10 cellular contexts compared by ENCODE assay signal in the genomic region with DNA sequence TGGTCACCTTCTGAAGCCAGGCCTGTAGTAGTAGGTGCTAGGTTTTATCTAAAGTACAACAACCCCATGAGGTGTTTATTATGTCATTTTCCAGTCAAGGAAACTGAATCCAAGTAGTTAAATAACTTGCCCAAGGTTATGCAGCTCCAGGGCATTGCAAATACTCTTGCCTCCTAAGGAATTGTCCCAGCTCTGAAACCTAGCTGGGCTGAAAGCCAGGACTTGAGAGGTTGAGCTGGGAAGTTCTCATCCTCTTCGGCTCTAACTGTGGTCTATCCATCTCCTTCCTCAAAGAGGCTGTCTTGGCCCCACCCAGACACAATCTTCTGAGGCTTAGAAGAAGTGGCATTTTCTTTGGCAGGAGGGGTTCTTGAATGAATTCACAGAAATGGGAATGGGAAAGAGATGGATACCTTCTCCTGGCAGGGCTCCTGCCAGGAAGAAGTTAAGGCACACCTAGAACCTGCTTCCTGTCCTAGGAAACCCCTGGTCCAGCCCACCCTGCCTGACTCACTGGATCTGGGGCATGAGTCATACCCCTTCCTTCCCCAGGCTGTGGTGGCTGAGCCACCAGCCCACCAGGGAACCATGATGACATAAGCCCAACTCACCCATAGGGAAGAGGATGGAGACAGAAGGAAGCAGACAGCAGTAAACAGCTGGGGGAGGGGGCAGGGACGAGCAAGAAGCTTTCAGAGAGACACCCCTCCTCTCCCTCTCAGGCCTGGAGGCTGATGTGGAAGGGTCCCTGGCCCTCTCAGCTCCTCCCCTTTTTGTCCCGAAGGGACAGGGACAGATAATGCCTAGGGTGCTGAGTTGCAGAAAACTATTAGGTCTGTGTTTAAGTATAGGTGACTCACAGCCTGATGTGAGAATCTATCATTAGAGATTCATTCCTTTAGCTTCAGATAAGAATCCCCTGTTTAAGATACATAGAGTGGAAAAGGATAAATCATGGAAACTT. TPM values are rescaled to one million over a fixed set of nuclear protein-coding genes. Genes with fewer than 3 reads are reported as not detected.
DNase-seq lines count a peak whose midpoint lies in the region; ATAC-seq, FAIRE-seq and TF ChIP-seq lines count a peak whose summit lies in the region.
"Had no signal": no experiment of that assay in that cellular context is flagged by ENCODE, and none has a peak within 500 bp of the region (broad histone marks: within the 10 kb centered on the region; RNA-seq: fewer than 3 reads in every experiment).

No MANE protein-coding gene starts in this region.

- peak overlapping the region; percentile 87 for H3K27ac ChIP-seq in endothelial cell of umbilical vein (ENCODE audit: insufficient read depth, low read depth, low read length)
- H3K27ac ChIP-seq: HL-60 had no signal

- ATAC-seq in activated CD4-positive, CD25-positive, alpha-beta regulatory T cell treated with anti-CD3 and anti-CD28 coated beads, Interleukin-2, amount 50 U/mL, for 24 hours = peak; percentile 57 to 69
- ATAC-seq in HG02798 (IDR thresholded peaks at IDR 0.05; ENCODE audit: poor library complexity, unreplicated experiment) (no peak), GM21423 (IDR thresholded peaks at IDR 0.05; ENCODE audit: unreplicated experiment) (no peak)

- TF ChIP-seq CTCF in endothelial cell of umbilical vein (IDR thresholded peaks at IDR 0.05; ENCODE audit: extremely low read depth in 1 of 2, insufficient read depth in 1 of 2, low read depth in 1 of 2, low read length in 2 of 2) = no peak

- peak overlapping the region; percentile 66 for H3K4me2 ChIP-seq in endothelial cell of umbilical vein (ENCODE audit: insufficient read depth, low read length)

- dilution Hi-C loops in endothelial cell of umbilical vein (cut with MboI; ENCODE audit: extremely low pct_ligation_motif_present, low sequenced_read_pairs) = no loop called here

- H3K9me1 ChIP-seq in endothelial cell of umbilical vein (replicated peaks; ENCODE audit: control insufficient read depth, extremely low read depth, insufficient read depth, low read length) = no peaks in the 10 kb centered on the region

- no peaks in the 10 kb centered on the region for H3K27me3 ChIP-seq in endothelial cell of umbilical vein (ENCODE audit: control insufficient read depth in 2 of 2, insufficient read depth in 2 of 2, low read length in 2 of 2)

- peak; percentile 52 for TF ChIP-seq POLR2A in endothelial cell of umbilical vein (IDR thresholded peaks at IDR 0.05; ENCODE audit: low read depth, low read length)

- H3K9me3 ChIP-seq in endothelial cell of umbilical vein (replicated peaks; ENCODE audit: control insufficient read depth, insufficient read depth, low read length) = no peaks in the 10 kb centered on the region

- H3K4me1 ChIP-seq in endothelial cell of umbilical vein (ENCODE audit: control insufficient read depth, extremely low read depth, insufficient read depth, low read length) = peaks cover 27% of the 10 kb centered on the region

- CTCF ChIA-PET in endothelial cell of umbilical vein (lab: Charles Lee) = interaction anchor here (0.9 to 2.1 kb wide), 6 partner anchors 11 to 157 kb away, joined by 3 to 12 read pairs (median 4); a partner anchor contains a TSS

- no peaks in the 10 kb centered on the region for H3K79me2 ChIP-seq in endothelial cell of umbilical vein (ENCODE audit: control insufficient read depth, insufficient read depth, low read length)

- POLR2A ChIA-PET in endothelial cell of umbilical vein (lab: Charles Lee) = no interaction called here

- H4K20me1 ChIP-seq in endothelial cell of umbilical vein (replicated peaks; ENCODE audit: control insufficient read depth, extremely low read depth, insufficient read depth, low read length) = no peaks in the 10 kb centered on the region

- peak overlapping the region; percentile 32 for H2AFZ ChIP-seq in endothelial cell of umbilical vein (ENCODE audit: low read depth, low read length)

- no peak overlapping the region for H3K9ac ChIP-seq in endothelial cell of umbilical vein (replicated peaks; ENCODE audit: extremely low read depth, insufficient read depth, low read length)

- TSS peak; percentile 95 for BruUV-seq in endothelial cell of umbilical vein (replicated peaks; lab: Mats Ljungman, UMichigan)

- H3K36me3 ChIP-seq in endothelial cell of umbilical vein (ENCODE audit: control insufficient read depth in 2 of 2, extremely low read depth in 1 of 2, insufficient read depth in 2 of 2, low read length in 2 of 2) = no peaks in the 10 kb centered on the region

- FAIRE-seq in endothelial cell of umbilical vein (lab: Jason Lieb, UNC) = peak; percentile 98

- DNase-seq in activated CD4-positive, CD25-positive, alpha-beta regulatory T cell (lab: John Stamatoyannopoulos, UW) = no peak
- DNase-seq in SIG-M5 (lab: John Stamatoyannopoulos, UW) = peak; percentile 10
- peak; percentile 87 for DNase-seq in endothelial cell of umbilical vein (ENCODE audit: low read depth, low spot score)
- DNase-seq in stimulated activated CD8-positive, alpha-beta memory T cell treated with anti-CD3 and anti-CD28 coated beads, Interleukin-12 subunit alpha, Interleukin-12 subunit beta, amount 100 ng/mL, for 24 hours (ENCODE audit: extremely low read depth) = peak; percentile 11
- DNase-seq in NCI-H2081 (lab: John Stamatoyannopoulos, UW) = no peak
- DNase-seq: CD4-positive, alpha-beta memory T cell had no signal

- intact Hi-C loops in endothelial cell of umbilical vein (cut with micrococcal nuclease) = loop anchor here (1.0 to 2.0 kb wide), 3 partner anchors 18 to 173 kb away; a partner anchor contains a TSS

- no peak overlapping the region for H3K4me3 ChIP-seq in endothelial cell of umbilical vein (replicated peaks in 1 of 3; ENCODE audit: insufficient read depth in 1 of 3, low read depth in 1 of 3, low read length in 3 of 3)

TF ChIP-seq in endothelial cell of umbilical vein, 7 proteins besides CTCF, POLR2A, EP300 and RAD21:
- TF ChIP-seq POLR2AphosphoS5 (IDR thresholded peaks at IDR 0.05; ENCODE audit: insufficient read depth, low read depth, low read length) = peak; percentile 93
- peak; percentile 94 for TF ChIP-seq JUN (IDR thresholded peaks at IDR 0.05; ENCODE audit: borderline replicate concordance, insufficient read depth, insufficient read length, low read depth)
- TF ChIP-seq MYC (IDR thresholded peaks at IDR 0.05; ENCODE audit: low read depth, low read length) = peak; percentile 22
- TF ChIP-seq EZH2 (IDR thresholded peaks at IDR 0.05; ENCODE audit: borderline replicate concordance, low read depth, low read length, severe bottlenecking) = no peak
- TF ChIP-seq GATA2 (IDR thresholded peaks at IDR 0.05; ENCODE audit: insufficient read depth, insufficient read length, low read depth, low read length) = peak; percentile 78
- peak; percentile 100 for TF ChIP-seq FOS (IDR thresholded peaks at IDR 0.05; ENCODE audit: borderline replicate concordance, insufficient read depth, low read length)
- TF ChIP-seq, protein P1, sequence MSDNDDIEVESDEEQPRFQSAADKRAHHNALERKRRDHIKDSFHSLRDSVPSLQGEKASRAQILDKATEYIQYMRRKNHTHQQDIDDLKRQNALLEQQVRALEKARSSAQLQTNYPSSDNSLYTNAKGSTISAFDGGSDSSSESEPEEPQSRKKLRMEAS (IDR thresholded peaks at IDR 0.05; ENCODE audit: insufficient read depth, insufficient read length) = no peak

RNA-seq across cellular contexts. Expression of a gene that starts 2.1 kb away (rescaled TPM):
- 3.8 and 4.7 TPM in 2 replicates for total RNA-seq in endothelial cell of umbilical vein
- polyA plus RNA-seq in endothelial cell of umbilical vein = 0.84 and 1.4 TPM in 2 replicates
- 2.0 and 3.0 TPM in 2 replicates for polyA plus RNA-seq in endothelial cell of umbilical vein (2011; cell fraction: cytosol; rRNA removed)
- polyA plus RNA-seq in endothelial cell of umbilical vein (2011; cell fraction: nucleus; rRNA removed) = 1.1 and 2.1 TPM in 2 replicates
- 3.8 and 8.1 TPM in 2 replicates for polyA plus RNA-seq in endothelial cell of umbilical vein (2012)
- 0.34 and 0.83 TPM in 2 replicates for polyA minus RNA-seq in endothelial cell of umbilical vein
- 15.7 TPM for polyA minus RNA-seq in endothelial cell of umbilical vein (2011; cell fraction: cytosol; rRNA and poly(A)+ RNA removed)
- polyA minus RNA-seq in endothelial cell of umbilical vein (2011; cell fraction: nucleus; rRNA and poly(A)+ RNA removed) = 0.29 and 1.7 TPM in 2 replicates

RNA-seq across cellular contexts. Expression of a gene that starts 54.0 kb away (rescaled TPM):
- total RNA-seq in endothelial cell of umbilical vein = 130 and 135 TPM in 2 replicates
- polyA plus RNA-seq in endothelial cell of umbilical vein = 20.2 and 36.8 TPM in 2 replicates
- 64.9 and 85.2 TPM in 2 replicates for polyA plus RNA-seq in endothelial cell of umbilical vein (2011; cell fraction: cytosol; rRNA removed)
- 31.1 and 55.5 TPM in 2 replicates for polyA plus RNA-seq in endothelial cell of umbilical vein (2011; cell fraction: nucleus; rRNA removed)
- polyA plus RNA-seq in endothelial cell of umbilical vein (2012) = 161 and 284 TPM in 2 replicates
- 86.2 and 99.6 TPM in 2 replicates for polyA minus RNA-seq in endothelial cell of umbilical vein
- polyA minus RNA-seq in endothelial cell of umbilical vein (2011; cell fraction: cytosol; rRNA and poly(A)+ RNA removed) = 125 TPM
- 12.5 and 21.0 TPM in 2 replicates for polyA minus RNA-seq in endothelial cell of umbilical vein (2011; cell fraction: nucleus; rRNA and poly(A)+ RNA removed)

RNA-seq across cellular contexts. Expression of a gene that starts 54.5 kb away (rescaled TPM):
- 60.7 and 63.1 TPM in 2 replicates for total RNA-seq in endothelial cell of umbilical vein
- 27.8 and 28.6 TPM in 2 replicates for polyA plus RNA-seq in endothelial cell of umbilical vein
- polyA plus RNA-seq in endothelial cell of umbilical vein (2011; cell fraction: cytosol; rRNA removed) = 33.2 and 33.3 TPM in 2 replicates
- 21.0 and 26.0 TPM in 2 replicates for polyA plus RNA-seq in endothelial cell of umbilical vein (2011; cell fraction: nucleus; rRNA removed)
- polyA plus RNA-seq in endothelial cell of umbilical vein (2012) = 60.6 and 80.7 TPM in 2 replicates
- polyA minus RNA-seq in endothelial cell of umbilical vein = 37.5 and 41.0 TPM in 2 replicates
- 39.0 TPM for polyA minus RNA-seq in endothelial cell of umbilical vein (2011; cell fraction: cytosol; rRNA and poly(A)+ RNA removed)
- polyA minus RNA-seq in endothelial cell of umbilical vein (2011; cell fraction: nucleus; rRNA and poly(A)+ RNA removed) = 61.0 and 63.1 TPM in 2 replicates

Comparison
In these comparisons a context has a peak if more than half of its experiments do, and no peak if none do; other contexts are left out.
1. ATAC-seq: peak in activated CD4-positive, CD25-positive, alpha-beta regulatory T cell treated with anti-CD3 and anti-CD28 coated beads, Interleukin-2, amount 50 U/mL, for 24 hours (2 of 2); none in HG02798 (single experiment) and GM21423 (single experiment).
2. DNase-seq: peak in SIG-M5 (single experiment), endothelial cell of umbilical vein (single experiment) and stimulated activated CD8-positive, alpha-beta memory T cell treated with anti-CD3 and anti-CD28 coated beads, Interleukin-12 subunit alpha, Interleukin-12 subunit beta, amount 100 ng/mL, for 24 hours (single experiment); none in activated CD4-positive, CD25-positive, alpha-beta regulatory T cell (0 of 4) and NCI-H2081 (0 of 2).